In genomic region chr4:168153596-168154440, GRCh38 we compare ENCODE assay signal across 8 cellular contexts.
DNase-seq lines count a peak whose midpoint lies in the region; ATAC-seq, FAIRE-seq and TF ChIP-seq lines count a peak whose summit lies in the region.

No MANE protein-coding gene starts in this region.

- peak; percentile 84 for ATAC-seq in GM21825 (IDR thresholded peaks at IDR 0.05; ENCODE audit: unreplicated experiment)
- peak; percentile 75 to 85 for ATAC-seq in upper lobe of left lung (ENCODE audit: low FRiP score in 2 of 2)

- H3K9me3 ChIP-seq in SJCRH30 (replicated peaks), result no peaks in the 10 kb centered on the region
- no peaks in the 10 kb centered on the region for H3K9me3 ChIP-seq in trophoblast cell (ENCODE audit: insufficient read depth, low read depth, low read length)
- no peaks in the 10 kb centered on the region for H3K9me3 ChIP-seq in upper lobe of left lung

- H3K9ac ChIP-seq in trophoblast cell (ENCODE audit: low read length), result no peak overlapping the region

- DNase-seq in Daoy (ENCODE audit: low read depth) (peak; percentile 44), LNCaP clone FGC (ENCODE audit: low read depth) (no peak), SJCRH30 (peak; percentile 73 to 77), frontal cortex (ENCODE audit: low spot score in 2 of 2) (peak in 1 of 2 donors; percentile 6), trophoblast cell (peak; percentile 42 to 83), upper lobe of left lung (peak; percentile 64 to 95)
- peak; percentile 11 to 42 (median 18) for DNase-seq in activated naive CD4-positive, alpha-beta T cell (lab: John Stamatoyannopoulos, UW)

- H2AFZ ChIP-seq in trophoblast cell (ENCODE audit: insufficient read depth, low read length, poor library complexity), result no peak overlapping the region

- TF ChIP-seq POLR2A in upper lobe of left lung (IDR thresholded peaks at IDR 0.05), result no peak

- no peaks in the 10 kb centered on the region for H3K4me1 ChIP-seq in SJCRH30
- no peaks in the 10 kb centered on the region for H3K4me1 ChIP-seq in trophoblast cell (ENCODE audit: control insufficient read depth in 1 of 2, insufficient read depth in 2 of 2, low read length in 2 of 2)
- no peaks in the 10 kb centered on the region for H3K4me1 ChIP-seq in upper lobe of left lung

- no peak overlapping the region for H2AK5ac ChIP-seq in trophoblast cell (ENCODE audit: low read length)

- no CpG with 5 or more reads among the region's 10 CpGs for WGBS in trophoblast cell (ENCODE audit: extremely low coverage, insufficient coverage, insufficient read length)
- WGBS in upper lobe of left lung, 2 donors, result 2 to 4% methylated on average over 10 of the region's 10 CpGs

- H3K27me3 ChIP-seq in SJCRH30, result no peaks in the 10 kb centered on the region
- H3K27me3 ChIP-seq in trophoblast cell (ENCODE audit: insufficient read depth, low read length), result no peaks in the 10 kb centered on the region
- no peaks in the 10 kb centered on the region for H3K27me3 ChIP-seq in upper lobe of left lung

- H3K18ac ChIP-seq in trophoblast cell (ENCODE audit: low read length), result no peak overlapping the region

- TF ChIP-seq CTCF in LNCaP clone FGC (IDR thresholded peaks at IDR 0.05; ENCODE audit: control insufficient read depth, extremely low read depth, insufficient read depth) (peak; percentile 75), upper lobe of left lung (IDR thresholded peaks at IDR 0.05) (peak in 4 of 6 experiments; percentile 32 to 39 (median 35))

- no peak overlapping the region for H3K27ac ChIP-seq in SJCRH30
- H3K27ac ChIP-seq in trophoblast cell (ENCODE audit: low read depth, low read length), result no peak overlapping the region
- H3K27ac ChIP-seq in upper lobe of left lung, result no peak overlapping the region

- no peak overlapping the region for H3K4me3 ChIP-seq in LNCaP clone FGC (ENCODE audit: low read depth, low read length)
- peak overlapping the region; percentile 51 for H3K4me3 ChIP-seq in SJCRH30
- H3K4me3 ChIP-seq in trophoblast cell (ENCODE audit: low read depth, low read length), result no peak overlapping the region
- peak overlapping the region in 2 of 4 donors; percentile 29 to 31 for H3K4me3 ChIP-seq in upper lobe of left lung

- no peak overlapping the region for H4K8ac ChIP-seq in trophoblast cell (ENCODE audit: low read depth, low read length)

- H3K79me2 ChIP-seq in trophoblast cell (ENCODE audit: control insufficient read depth, insufficient read depth, low read length, poor library complexity), result no peaks in the 10 kb centered on the region

- H3K4ac ChIP-seq in trophoblast cell (ENCODE audit: low read depth, low read length), result no peak overlapping the region

- H3K23ac ChIP-seq in trophoblast cell (ENCODE audit: low read length), result no peak overlapping the region

- no peak overlapping the region for H2BK12ac ChIP-seq in trophoblast cell (ENCODE audit: low read length)

- H2BK5ac ChIP-seq in trophoblast cell (ENCODE audit: low read depth, low read length, poor library complexity), result no peak overlapping the region

- no peak overlapping the region for H4K12ac ChIP-seq in trophoblast cell (ENCODE audit: low read depth, low read length)

- H4K91ac ChIP-seq in trophoblast cell (ENCODE audit: low read depth, low read length), result no peak overlapping the region

- H3K36me3 ChIP-seq in SJCRH30 (no peaks in the 10 kb centered on the region), trophoblast cell (ENCODE audit: control insufficient read depth in 1 of 2, insufficient read depth in 2 of 2, low read length in 2 of 2) (no peaks in the 10 kb centered on the region), upper lobe of left lung (no peaks in the 10 kb centered on the region)

- H3K79me1 ChIP-seq in trophoblast cell (ENCODE audit: low read length), result no peaks in the 10 kb centered on the region

- peak; percentile 73 for FAIRE-seq in frontal cortex (lab: Jason Lieb, UNC)

- no peak overlapping the region for H3K4me2 ChIP-seq in trophoblast cell (ENCODE audit: low read length)

- no peak overlapping the region for H3K14ac ChIP-seq in trophoblast cell (ENCODE audit: low read length)

- no peak for TF ChIP-seq EP300 in upper lobe of left lung (IDR thresholded peaks at IDR 0.05)

- no peak overlapping the region for H2BK120ac ChIP-seq in trophoblast cell (ENCODE audit: insufficient read depth, low read length, poor library complexity)
